Comparison of ENCODE assay signal across 1 cellular context in genomic region chr2:60515751-60516226, GRCh38.
TF ChIP-seq lines count a peak whose summit lies in the region.

No MANE protein-coding gene starts in this region.

TF ChIP-seq in H1, 55 proteins besides CTCF, POLR2A, EP300 and RAD21 (continued from another document):
- no peak for TF ChIP-seq CHD7 (IDR thresholded peaks at IDR 0.05; ENCODE audit: insufficient replicate concordance, low read length)
- no peak for TF ChIP-seq TEAD4 (IDR thresholded peaks at IDR 0.05; ENCODE audit: low read depth, low read length)
- TF ChIP-seq CBX8 (IDR thresholded peaks at IDR 0.05; ENCODE audit: borderline replicate concordance, low read depth, low read length), result no peak
- TF ChIP-seq MAX (IDR thresholded peaks at IDR 0.05), result no peak
- no peak for TF ChIP-seq EGR1 (IDR thresholded peaks at IDR 0.05; ENCODE audit: borderline replicate concordance, low read depth, low read length)
- TF ChIP-seq PHF8 (conservative IDR thresholded peaks at IDR 0.05; ENCODE audit: low read depth, low read length), result no peak
- no peak for TF ChIP-seq CHD2 (IDR thresholded peaks at IDR 0.05; ENCODE audit: low read length)
- TF ChIP-seq USF2 (IDR thresholded peaks at IDR 0.05; ENCODE audit: low read length), result no peak
- no peak for TF ChIP-seq RNF2 (IDR thresholded peaks at IDR 0.05; ENCODE audit: borderline replicate concordance, low read depth, low read length, missing control alignments, poor library complexity, severe bottlenecking)
- TF ChIP-seq SAP30 (IDR thresholded peaks at IDR 0.05; ENCODE audit: insufficient read depth, insufficient replicate concordance, low read length), result no peak
- no peak for TF ChIP-seq MAFK (IDR thresholded peaks at IDR 0.05; ENCODE audit: low read depth, low read length)
- TF ChIP-seq RFX5 (IDR thresholded peaks at IDR 0.05; ENCODE audit: borderline replicate concordance, low read depth, low read length), result no peak
- no peak for TF ChIP-seq TAF1 (IDR thresholded peaks at IDR 0.05; ENCODE audit: low read depth, low read length)
- TF ChIP-seq RBBP5 (IDR thresholded peaks at IDR 0.05; ENCODE audit: borderline replicate concordance, low read depth, low read length), result no peak
- no peak for TF ChIP-seq CREB1 (IDR thresholded peaks at IDR 0.05)
- no peak for TF ChIP-seq SIN3A (conservative IDR thresholded peaks at IDR 0.05 in 1 of 2, IDR thresholded peaks at IDR 0.05 in 1 of 2; ENCODE audit: low read depth in 1 of 2, low read length in 2 of 2)
- TF ChIP-seq JUN (IDR thresholded peaks at IDR 0.05; ENCODE audit: low read depth, low read length), result no peak
TF ChIP-seq in H1: peak in this region for 0.
